Comparison of ENCODE assay signal across 25 cellular contexts in genomic region chr1:154793674-154794073, GRCh38.
"Had no signal": no experiment of that assay in that cellular context is flagged by ENCODE, and none has a peak within 500 bp of the region (broad histone marks: within the 10 kb centered on the region; RNA-seq: fewer than 3 reads in every experiment).

No MANE protein-coding gene starts in this region.

- DNase-seq: colonic mucosa; effector CD8-positive, alpha-beta T cell; endodermal cell; hypothalamus; immature natural killer cell; islet precursor cell; kidney glomerular epithelial cell; left lung; mesendoderm; midbrain; naive thymus-derived CD4-positive, alpha-beta T cell; right cardiac atrium; sigmoid colon; spleen; stimulated activated CD4-positive, alpha-beta T cell treated with anti-CD3 and anti-CD28 coated beads, Interleukin-4, amount 100 ng/mL, for 4 hours; stimulated activated naive CD8-positive, alpha-beta T cell treated with anti-CD3 and anti-CD28 coated beads, Interleukin-15, Interleukin-2, amounts not matched to agents 100 U/mL and 50 U/mL, for 24 hours; substantia nigra; testis; tibial artery had no signal

- H3K27me3 ChIP-seq: colonic mucosa, sigmoid colon, testis had no signal

- H3K27ac ChIP-seq: colonic mucosa, left lung, prostate gland, sigmoid colon, skin epidermis, spleen, testis, tibial artery had no signal

- H3K27ac Mint-ChIP-seq: dendritic cell treated with granulocyte-macrophage colony-stimulating factor and Interleukin-4, amounts not matched to agents 40 ng/mL and 50 ng/mL, for 4 days; endodermal cell; immature natural killer cell; nephron; stimulated activated memory B cell treated with anti-CD40 and anti-IgM and Interleukin-4, amounts not matched to agents 10 μg/mL and 1 μg/mL and 100 μg/mL, for 72 hours; type B pancreatic cell had no signal

- H3K9me3 ChIP-seq: colonic mucosa, left lung, prostate gland, sigmoid colon, spleen, testis, tibial artery had no signal

- H3K4me3 ChIP-seq: colonic mucosa, left lung, prostate gland, sigmoid colon, skin epidermis, spleen, testis, tibial artery had no signal

- H3K9me3 Mint-ChIP-seq: dendritic cell treated with granulocyte-macrophage colony-stimulating factor and Interleukin-4, amounts not matched to agents 40 ng/mL and 50 ng/mL, for 4 days; endodermal cell; immature natural killer cell; nephron; stimulated activated memory B cell treated with anti-CD40 and anti-IgM and Interleukin-4, amounts not matched to agents 10 μg/mL and 1 μg/mL and 100 μg/mL, for 72 hours had no signal

- H3K4me3 Mint-ChIP-seq: dendritic cell treated with granulocyte-macrophage colony-stimulating factor and Interleukin-4, amounts not matched to agents 40 ng/mL and 50 ng/mL, for 4 days; endodermal cell; immature natural killer cell; naive thymus-derived CD4-positive, alpha-beta T cell; nephron; stimulated activated memory B cell treated with anti-CD40 and anti-IgM and Interleukin-4, amounts not matched to agents 10 μg/mL and 1 μg/mL and 100 μg/mL, for 72 hours; type B pancreatic cell had no signal

- H3K36me3 Mint-ChIP-seq: naive thymus-derived CD4-positive, alpha-beta T cell; stimulated activated memory B cell treated with anti-CD40 and anti-IgM and Interleukin-4, amounts not matched to agents 10 μg/mL and 1 μg/mL and 100 μg/mL, for 72 hours; type B pancreatic cell had no signal

- H3K36me3 ChIP-seq: colonic mucosa, left lung, prostate gland, sigmoid colon, spleen, tibial artery had no signal

- H3K4me1 ChIP-seq: colonic mucosa, left lung, prostate gland, testis had no signal
